In the genomic region with DNA sequence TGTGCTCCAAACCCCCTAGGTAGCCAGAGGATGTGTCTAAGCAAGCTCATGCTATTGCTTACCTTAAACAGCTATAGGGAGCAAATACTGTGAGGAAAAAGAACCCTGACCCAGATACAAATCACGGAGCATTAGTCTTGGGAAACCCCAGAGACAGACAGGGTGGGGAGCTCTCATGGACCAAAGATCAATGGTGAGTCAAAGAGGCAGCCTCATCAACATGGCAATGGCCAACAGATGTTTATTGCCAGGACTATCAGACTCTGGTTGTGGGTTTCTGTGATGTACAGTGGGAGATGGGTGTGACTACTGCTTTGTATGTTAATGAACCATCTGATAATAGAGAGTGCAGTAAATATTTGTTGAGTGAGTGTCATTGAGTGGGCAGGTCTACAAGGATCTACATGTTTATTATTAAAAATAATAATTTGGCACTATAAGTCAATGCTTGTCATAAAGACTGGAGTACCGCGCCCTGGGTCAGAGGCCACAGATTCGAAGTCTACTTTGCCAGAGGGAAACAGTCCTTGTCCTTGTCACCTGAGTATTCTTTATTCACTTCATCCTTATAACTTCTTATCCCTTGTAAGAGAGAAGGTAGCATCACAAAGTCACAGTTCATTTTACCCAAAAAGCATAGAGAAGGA, we compare ENCODE assay signal across 2 cellular contexts.
TF ChIP-seq lines count a peak whose summit lies in the region.

No MANE protein-coding gene starts in this region.

TF ChIP-seq in HepG2, 621 proteins besides CTCF, POLR2A, EP300 and RAD21:
- TF ChIP-seq NFKBIZ (CRISPR knock-in tag; IDR thresholded peaks at IDR 0.05) (no peak), NR1H2 (CRISPR knock-in tag; IDR thresholded peaks at IDR 0.05; ENCODE audit: borderline replicate concordance, low read depth) (no peak), MTF2 (CRISPR knock-in tag; IDR thresholded peaks at IDR 0.05; ENCODE audit: borderline replicate concordance) (no peak), ZBTB1 (CRISPR knock-in tag; IDR thresholded peaks at IDR 0.05; ENCODE audit: borderline replicate concordance) (no peak), MEIS1 (CRISPR knock-in tag; IDR thresholded peaks at IDR 0.05; ENCODE audit: borderline replicate concordance) (no peak), RBAK (CRISPR knock-in tag; IDR thresholded peaks at IDR 0.05) (no peak), RBFOX2 (IDR thresholded peaks at IDR 0.05; ENCODE audit: low read depth, low read length) (no peak), SP1 (IDR thresholded peaks at IDR 0.05) (no peak), SP1 (CRISPR knock-in tag; IDR thresholded peaks at IDR 0.05) (no peak), FOSL2 (CRISPR knock-in tag; IDR thresholded peaks at IDR 0.05) (peak; percentile 44; the same call in 1 of the 2 replicates), ZNF644 (CRISPR knock-in tag; IDR thresholded peaks at IDR 0.05; ENCODE audit: low read depth) (0 out of 2 replicates have a peak, but pooled peaks have one; percentile 37)
- TF ChIP-seq, protein P1, sequence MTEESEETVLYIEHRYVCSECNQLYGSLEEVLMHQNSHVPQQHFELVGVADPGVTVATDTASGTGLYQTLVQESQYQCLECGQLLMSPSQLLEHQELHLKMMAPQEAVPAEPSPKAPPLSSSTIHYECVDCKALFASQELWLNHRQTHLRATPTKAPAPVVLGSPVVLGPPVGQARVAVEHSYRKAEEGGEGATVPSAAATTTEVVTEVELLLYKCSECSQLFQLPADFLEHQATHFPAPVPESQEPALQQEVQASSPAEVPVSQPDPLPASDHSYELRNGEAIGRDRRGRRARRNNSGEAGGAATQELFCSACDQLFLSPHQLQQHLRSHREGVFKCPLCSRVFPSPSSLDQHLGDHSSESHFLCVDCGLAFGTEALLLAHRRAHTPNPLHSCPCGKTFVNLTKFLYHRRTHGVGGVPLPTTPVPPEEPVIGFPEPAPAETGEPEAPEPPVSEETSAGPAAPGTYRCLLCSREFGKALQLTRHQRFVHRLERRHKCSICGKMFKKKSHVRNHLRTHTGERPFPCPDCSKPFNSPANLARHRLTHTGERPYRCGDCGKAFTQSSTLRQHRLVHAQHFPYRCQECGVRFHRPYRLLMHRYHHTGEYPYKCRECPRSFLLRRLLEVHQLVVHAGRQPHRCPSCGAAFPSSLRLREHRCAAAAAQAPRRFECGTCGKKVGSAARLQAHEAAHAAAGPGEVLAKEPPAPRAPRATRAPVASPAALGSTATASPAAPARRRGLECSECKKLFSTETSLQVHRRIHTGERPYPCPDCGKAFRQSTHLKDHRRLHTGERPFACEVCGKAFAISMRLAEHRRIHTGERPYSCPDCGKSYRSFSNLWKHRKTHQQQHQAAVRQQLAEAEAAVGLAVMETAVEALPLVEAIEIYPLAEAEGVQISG (CRISPR knock-in tag; IDR thresholded peaks at IDR 0.05) = no peak
- TF ChIP-seq, protein P2, sequence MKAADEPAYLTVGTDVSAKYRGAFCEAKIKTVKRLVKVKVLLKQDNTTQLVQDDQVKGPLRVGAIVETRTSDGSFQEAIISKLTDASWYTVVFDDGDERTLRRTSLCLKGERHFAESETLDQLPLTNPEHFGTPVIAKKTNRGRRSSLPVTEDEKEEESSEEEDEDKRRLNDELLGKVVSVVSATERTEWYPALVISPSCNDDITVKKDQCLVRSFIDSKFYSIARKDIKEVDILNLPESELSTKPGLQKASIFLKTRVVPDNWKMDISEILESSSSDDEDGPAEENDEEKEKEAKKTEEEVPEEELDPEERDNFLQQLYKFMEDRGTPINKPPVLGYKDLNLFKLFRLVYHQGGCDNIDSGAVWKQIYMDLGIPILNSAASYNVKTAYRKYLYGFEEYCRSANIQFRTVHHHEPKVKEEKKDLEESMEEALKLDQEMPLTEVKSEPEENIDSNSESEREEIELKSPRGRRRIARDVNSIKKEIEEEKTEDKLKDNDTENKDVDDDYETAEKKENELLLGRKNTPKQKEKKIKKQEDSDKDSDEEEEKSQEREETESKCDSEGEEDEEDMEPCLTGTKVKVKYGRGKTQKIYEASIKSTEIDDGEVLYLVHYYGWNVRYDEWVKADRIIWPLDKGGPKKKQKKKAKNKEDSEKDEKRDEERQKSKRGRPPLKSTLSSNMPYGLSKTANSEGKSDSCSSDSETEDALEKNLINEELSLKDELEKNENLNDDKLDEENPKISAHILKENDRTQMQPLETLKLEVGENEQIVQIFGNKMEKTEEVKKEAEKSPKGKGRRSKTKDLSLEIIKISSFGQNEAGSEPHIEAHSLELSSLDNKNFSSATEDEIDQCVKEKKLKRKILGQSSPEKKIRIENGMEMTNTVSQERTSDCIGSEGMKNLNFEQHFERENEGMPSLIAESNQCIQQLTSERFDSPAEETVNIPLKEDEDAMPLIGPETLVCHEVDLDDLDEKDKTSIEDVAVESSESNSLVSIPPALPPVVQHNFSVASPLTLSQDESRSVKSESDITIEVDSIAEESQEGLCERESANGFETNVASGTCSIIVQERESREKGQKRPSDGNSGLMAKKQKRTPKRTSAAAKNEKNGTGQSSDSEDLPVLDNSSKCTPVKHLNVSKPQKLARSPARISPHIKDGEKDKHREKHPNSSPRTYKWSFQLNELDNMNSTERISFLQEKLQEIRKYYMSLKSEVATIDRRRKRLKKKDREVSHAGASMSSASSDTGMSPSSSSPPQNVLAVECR (CRISPR knock-in tag; IDR thresholded peaks at IDR 0.05; ENCODE audit: borderline replicate concordance) = no peak

TF ChIP-seq in K562, 482 proteins besides CTCF, POLR2A, EP300 and RAD21:
- TF ChIP-seq, protein P3, sequence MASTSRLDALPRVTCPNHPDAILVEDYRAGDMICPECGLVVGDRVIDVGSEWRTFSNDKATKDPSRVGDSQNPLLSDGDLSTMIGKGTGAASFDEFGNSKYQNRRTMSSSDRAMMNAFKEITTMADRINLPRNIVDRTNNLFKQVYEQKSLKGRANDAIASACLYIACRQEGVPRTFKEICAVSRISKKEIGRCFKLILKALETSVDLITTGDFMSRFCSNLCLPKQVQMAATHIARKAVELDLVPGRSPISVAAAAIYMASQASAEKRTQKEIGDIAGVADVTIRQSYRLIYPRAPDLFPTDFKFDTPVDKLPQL (IDR thresholded peaks at IDR 0.05; ENCODE audit: extremely low read depth, insufficient read length) = peak; percentile 20
- peak; percentile 63 for TF ChIP-seq TBP (optimal IDR thresholded peaks at IDR 0.05; ENCODE audit: low read depth, low read length)
- TF ChIP-seq, protein P4, sequence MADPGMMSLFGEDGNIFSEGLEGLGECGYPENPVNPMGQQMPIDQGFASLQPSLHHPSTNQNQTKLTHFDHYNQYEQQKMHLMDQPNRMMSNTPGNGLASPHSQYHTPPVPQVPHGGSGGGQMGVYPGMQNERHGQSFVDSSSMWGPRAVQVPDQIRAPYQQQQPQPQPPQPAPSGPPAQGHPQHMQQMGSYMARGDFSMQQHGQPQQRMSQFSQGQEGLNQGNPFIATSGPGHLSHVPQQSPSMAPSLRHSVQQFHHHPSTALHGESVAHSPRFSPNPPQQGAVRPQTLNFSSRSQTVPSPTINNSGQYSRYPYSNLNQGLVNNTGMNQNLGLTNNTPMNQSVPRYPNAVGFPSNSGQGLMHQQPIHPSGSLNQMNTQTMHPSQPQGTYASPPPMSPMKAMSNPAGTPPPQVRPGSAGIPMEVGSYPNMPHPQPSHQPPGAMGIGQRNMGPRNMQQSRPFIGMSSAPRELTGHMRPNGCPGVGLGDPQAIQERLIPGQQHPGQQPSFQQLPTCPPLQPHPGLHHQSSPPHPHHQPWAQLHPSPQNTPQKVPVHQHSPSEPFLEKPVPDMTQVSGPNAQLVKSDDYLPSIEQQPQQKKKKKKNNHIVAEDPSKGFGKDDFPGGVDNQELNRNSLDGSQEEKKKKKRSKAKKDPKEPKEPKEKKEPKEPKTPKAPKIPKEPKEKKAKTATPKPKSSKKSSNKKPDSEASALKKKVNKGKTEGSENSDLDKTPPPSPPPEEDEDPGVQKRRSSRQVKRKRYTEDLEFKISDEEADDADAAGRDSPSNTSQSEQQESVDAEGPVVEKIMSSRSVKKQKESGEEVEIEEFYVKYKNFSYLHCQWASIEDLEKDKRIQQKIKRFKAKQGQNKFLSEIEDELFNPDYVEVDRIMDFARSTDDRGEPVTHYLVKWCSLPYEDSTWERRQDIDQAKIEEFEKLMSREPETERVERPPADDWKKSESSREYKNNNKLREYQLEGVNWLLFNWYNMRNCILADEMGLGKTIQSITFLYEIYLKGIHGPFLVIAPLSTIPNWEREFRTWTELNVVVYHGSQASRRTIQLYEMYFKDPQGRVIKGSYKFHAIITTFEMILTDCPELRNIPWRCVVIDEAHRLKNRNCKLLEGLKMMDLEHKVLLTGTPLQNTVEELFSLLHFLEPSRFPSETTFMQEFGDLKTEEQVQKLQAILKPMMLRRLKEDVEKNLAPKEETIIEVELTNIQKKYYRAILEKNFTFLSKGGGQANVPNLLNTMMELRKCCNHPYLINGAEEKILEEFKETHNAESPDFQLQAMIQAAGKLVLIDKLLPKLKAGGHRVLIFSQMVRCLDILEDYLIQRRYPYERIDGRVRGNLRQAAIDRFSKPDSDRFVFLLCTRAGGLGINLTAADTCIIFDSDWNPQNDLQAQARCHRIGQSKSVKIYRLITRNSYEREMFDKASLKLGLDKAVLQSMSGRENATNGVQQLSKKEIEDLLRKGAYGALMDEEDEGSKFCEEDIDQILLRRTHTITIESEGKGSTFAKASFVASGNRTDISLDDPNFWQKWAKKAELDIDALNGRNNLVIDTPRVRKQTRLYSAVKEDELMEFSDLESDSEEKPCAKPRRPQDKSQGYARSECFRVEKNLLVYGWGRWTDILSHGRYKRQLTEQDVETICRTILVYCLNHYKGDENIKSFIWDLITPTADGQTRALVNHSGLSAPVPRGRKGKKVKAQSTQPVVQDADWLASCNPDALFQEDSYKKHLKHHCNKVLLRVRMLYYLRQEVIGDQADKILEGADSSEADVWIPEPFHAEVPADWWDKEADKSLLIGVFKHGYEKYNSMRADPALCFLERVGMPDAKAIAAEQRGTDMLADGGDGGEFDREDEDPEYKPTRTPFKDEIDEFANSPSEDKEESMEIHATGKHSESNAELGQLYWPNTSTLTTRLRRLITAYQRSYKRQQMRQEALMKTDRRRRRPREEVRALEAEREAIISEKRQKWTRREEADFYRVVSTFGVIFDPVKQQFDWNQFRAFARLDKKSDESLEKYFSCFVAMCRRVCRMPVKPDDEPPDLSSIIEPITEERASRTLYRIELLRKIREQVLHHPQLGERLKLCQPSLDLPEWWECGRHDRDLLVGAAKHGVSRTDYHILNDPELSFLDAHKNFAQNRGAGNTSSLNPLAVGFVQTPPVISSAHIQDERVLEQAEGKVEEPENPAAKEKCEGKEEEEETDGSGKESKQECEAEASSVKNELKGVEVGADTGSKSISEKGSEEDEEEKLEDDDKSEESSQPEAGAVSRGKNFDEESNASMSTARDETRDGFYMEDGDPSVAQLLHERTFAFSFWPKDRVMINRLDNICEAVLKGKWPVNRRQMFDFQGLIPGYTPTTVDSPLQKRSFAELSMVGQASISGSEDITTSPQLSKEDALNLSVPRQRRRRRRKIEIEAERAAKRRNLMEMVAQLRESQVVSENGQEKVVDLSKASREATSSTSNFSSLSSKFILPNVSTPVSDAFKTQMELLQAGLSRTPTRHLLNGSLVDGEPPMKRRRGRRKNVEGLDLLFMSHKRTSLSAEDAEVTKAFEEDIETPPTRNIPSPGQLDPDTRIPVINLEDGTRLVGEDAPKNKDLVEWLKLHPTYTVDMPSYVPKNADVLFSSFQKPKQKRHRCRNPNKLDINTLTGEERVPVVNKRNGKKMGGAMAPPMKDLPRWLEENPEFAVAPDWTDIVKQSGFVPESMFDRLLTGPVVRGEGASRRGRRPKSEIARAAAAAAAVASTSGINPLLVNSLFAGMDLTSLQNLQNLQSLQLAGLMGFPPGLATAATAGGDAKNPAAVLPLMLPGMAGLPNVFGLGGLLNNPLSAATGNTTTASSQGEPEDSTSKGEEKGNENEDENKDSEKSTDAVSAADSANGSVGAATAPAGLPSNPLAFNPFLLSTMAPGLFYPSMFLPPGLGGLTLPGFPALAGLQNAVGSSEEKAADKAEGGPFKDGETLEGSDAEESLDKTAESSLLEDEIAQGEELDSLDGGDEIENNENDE (IDR thresholded peaks at IDR 0.05; ENCODE audit: low read depth, low read length) = no peak
TF ChIP-seq in K562: peak in this region for 2.
